Comparison of ENCODE assay signal across 22 cellular contexts in genomic region chr21:32356874-32357395, GRCh38. TPM values are rescaled to one million over a fixed set of nuclear protein-coding genes. Genes with fewer than 3 reads are reported as not detected.
DNase-seq lines count a peak whose midpoint lies in the region; ATAC-seq, FAIRE-seq and TF ChIP-seq lines count a peak whose summit lies in the region.
"Had no signal": no experiment of that assay in that cellular context is flagged by ENCODE, and none has a peak within 500 bp of the region (broad histone marks: within the 10 kb centered on the region; RNA-seq: fewer than 3 reads in every experiment).

No MANE protein-coding gene starts in this region.

- no peak overlapping the region for H3K4me3 ChIP-seq in liver (ENCODE audit: low read depth in 1 of 3, low read length in 3 of 3)
- H3K4me3 ChIP-seq in HepG2 (replicated peaks in 1 of 3; ENCODE audit: insufficient read depth in 1 of 3, low read depth in 2 of 3, low read length in 3 of 3): no peak overlapping the region
- H3K4me3 ChIP-seq in right cardiac atrium (ENCODE audit: low read length): no peak overlapping the region
- H3K4me3 ChIP-seq in CD8-positive, alpha-beta memory T cell (ENCODE audit: low read length): no peak overlapping the region
- H3K4me3 ChIP-seq: A549, BLaER1 had no signal

- no peaks in the 10 kb centered on the region for H4K20me1 ChIP-seq in HepG2 (ENCODE audit: insufficient read depth, low read length)

- H3K27ac ChIP-seq in liver (ENCODE audit: low read depth in 1 of 2, low read length in 2 of 2) (no peak overlapping the region), HepG2 (ENCODE audit: extremely low read length, insufficient read depth, low read length) (no peak overlapping the region), right cardiac atrium (ENCODE audit: low read length) (peak overlapping the region; percentile 79)
- no peak overlapping the region for H3K27ac ChIP-seq in CD8-positive, alpha-beta memory T cell (ENCODE audit: low read depth, low read length)
- H3K27ac ChIP-seq: 22Rv1, A549, BLaER1 had no signal

- no peaks in the 10 kb centered on the region for H3K27me3 ChIP-seq in liver (ENCODE audit: control insufficient read depth in 4 of 4, insufficient read depth in 4 of 4, low read length in 3 of 4)
- H3K27me3 ChIP-seq in HepG2 (ENCODE audit: control insufficient read depth in 1 of 2, insufficient read depth in 2 of 2, low read length in 2 of 2): no peaks in the 10 kb centered on the region
- no peaks in the 10 kb centered on the region for H3K27me3 ChIP-seq in right cardiac atrium (ENCODE audit: control insufficient read depth, insufficient read depth)
- H3K27me3 ChIP-seq in CD8-positive, alpha-beta memory T cell (ENCODE audit: insufficient read depth, low read length, poor library complexity, severe bottlenecking): no peaks in the 10 kb centered on the region
- H3K27me3 ChIP-seq: BLaER1 had no signal

- H3K4me2 ChIP-seq in HepG2 (ENCODE audit: low read depth, low read length): no peak overlapping the region
- H3K4me2 ChIP-seq: A549, BLaER1 had no signal

- TF ChIP-seq EP300 in HepG2 (IDR thresholded peaks at IDR 0.05; ENCODE audit: low read depth in 2 of 2, low read length in 2 of 2): no peak
- no peak for TF ChIP-seq EP300 in HepG2 (CRISPR knock-in tag; IDR thresholded peaks at IDR 0.05; ENCODE audit: borderline replicate concordance)

- no peaks in the 10 kb centered on the region for H3K27me3 Mint-ChIP-seq in CD8-positive, alpha-beta memory T cell
- H3K27me3 Mint-ChIP-seq: CD4-positive, alpha-beta memory T cell had no signal

- CTCF ChIA-PET in HepG2 (lab: Yijun Ruan, JAX; ENCODE audit: low intra/inter-chr PET ratio, low total read pairs): no interaction called here
- CTCF ChIA-PET in CD8-positive, alpha-beta memory T cell (lab: Charles Lee): no interaction called here

- H3K9me3 ChIP-seq in liver (ENCODE audit: control insufficient read depth in 4 of 4, low read length in 3 of 4): no peaks in the 10 kb centered on the region
- H3K9me3 ChIP-seq in HepG2 (ENCODE audit: low read length): no peaks in the 10 kb centered on the region
- no peaks in the 10 kb centered on the region for H3K9me3 ChIP-seq in right cardiac atrium (ENCODE audit: control insufficient read depth, low read length)
- H3K9me3 ChIP-seq in CD8-positive, alpha-beta memory T cell (ENCODE audit: low read length): no peaks in the 10 kb centered on the region
- H3K9me3 ChIP-seq: A549, BLaER1 had no signal

- POLR2A ChIA-PET in HepG2 (lab: Yijun Ruan, JAX): no interaction called here
- POLR2A ChIA-PET in CD8-positive, alpha-beta memory T cell (lab: Charles Lee): no interaction called here

- no peak for TF ChIP-seq RAD21 in liver (IDR thresholded peaks at IDR 0.05)
- no peak for TF ChIP-seq RAD21 in HepG2 (CRISPR knock-in tag; IDR thresholded peaks at IDR 0.05)

- no peak overlapping the region for H2AFZ ChIP-seq in HepG2 (ENCODE audit: low read length)

- DNase-seq in HepG2 (ENCODE audit: low spot score) (no peak), left cardiac atrium (no peak), right cardiac atrium (no peak), AML-193 (lab: John Stamatoyannopoulos, UW) (no peak)
- no peak for DNase-seq in CD8-positive, alpha-beta memory T cell
- DNase-seq: CD4-positive, alpha-beta memory T cell; COR-L47; GDM1; GOT3; H7; HFFc6; KG1 had no signal

- H3K36me3 Mint-ChIP-seq in CD8-positive, alpha-beta memory T cell: peaks cover 11 to 97% (median 32%) of the 10 kb centered on the region in 3 donors

- 87% methylated on average over 1 of the region's 1 CpG for WGBS in liver
- WGBS in HepG2 (ENCODE audit: low lambda C conversion rate): 100% methylated on average over 1 of the region's 1 CpG
- 65% methylated on average over 1 of the region's 1 CpG for WGBS in right cardiac atrium

- ATAC-seq in HepG2 (no peak), left cardiac atrium (peak; percentile 26 to 43), right cardiac atrium (peak; percentile 20 to 70), GM18519 (IDR thresholded peaks at IDR 0.05; ENCODE audit: low FRiP score, unreplicated experiment) (no peak)
- ATAC-seq: A549, HCT116 had no signal

- H3K4me1 ChIP-seq in liver (ENCODE audit: control insufficient read depth in 4 of 4, insufficient read depth in 4 of 4, low read length in 3 of 4) (no peaks in the 10 kb centered on the region), HepG2 (ENCODE audit: insufficient read depth, low read length) (no peaks in the 10 kb centered on the region), right cardiac atrium (ENCODE audit: control insufficient read depth, insufficient read depth, low read length) (peaks cover 2% of the 10 kb centered on the region)
- H3K4me1 ChIP-seq in CD8-positive, alpha-beta memory T cell (ENCODE audit: insufficient read depth, low read length): no peaks in the 10 kb centered on the region
- H3K4me1 ChIP-seq: A549, BLaER1 had no signal

- no TSS peak for BruUV-seq in HepG2 (replicated peaks; lab: Mats Ljungman, UMichigan)

- H3K36me3 ChIP-seq in liver (ENCODE audit: control insufficient read depth in 4 of 4, insufficient read depth in 3 of 4, low read depth in 1 of 4, low read length in 3 of 4): peaks cover 15 to 96% (median 63%) of the 10 kb centered on the region in 4 donors
- peaks cover 41 to 94% of the 10 kb centered on the region in 2 experiments for H3K36me3 ChIP-seq in HepG2 (replicated peaks in 1 of 2; ENCODE audit: control insufficient read depth in 1 of 2, insufficient read depth in 2 of 2, low read length in 2 of 2)
- peaks cover 63% of the 10 kb centered on the region for H3K36me3 ChIP-seq in CD8-positive, alpha-beta memory T cell (ENCODE audit: insufficient read depth, low read length)

- H3K9ac ChIP-seq in liver (ENCODE audit: low read depth in 1 of 2, low read length in 2 of 2) (no peak overlapping the region), HepG2 (ENCODE audit: insufficient read depth, low read depth, low read length) (no peak overlapping the region)
- H3K9ac ChIP-seq: BLaER1 had no signal

- in situ Hi-C loops in HepG2 (cut with HindIII; ENCODE audit: extremely low pct_ligation_motif_present, low pct_unique_long_range_greater_than_20kb): no loop called here

- H3K4me1 Mint-ChIP-seq in CD8-positive, alpha-beta memory T cell: no peaks in the 10 kb centered on the region
- H3K4me1 Mint-ChIP-seq: CD14-positive monocyte; CD4-positive, alpha-beta memory T cell had no signal

- TF ChIP-seq POLR2A in HepG2 (IDR thresholded peaks at IDR 0.05; ENCODE audit: insufficient read depth in 1 of 2, low read depth in 2 of 2, low read length in 2 of 2): no peak

- intact Hi-C loops in HepG2 (cut with micrococcal nuclease; ENCODE audit: unreplicated experiment) (loop anchor here (5.0 kb wide), 1 partner anchor 50 kb away; no protein-coding TSS in a partner anchor), left cardiac atrium (cut with DNase I) (no loop called here), right cardiac atrium (cut with DNase I) (no loop called here)

- no peak for FAIRE-seq in HepG2 (lab: Jason Lieb, UNC)
- FAIRE-seq: A549, GM12892, GM18507 had no signal

- TF ChIP-seq CTCF in liver (IDR thresholded peaks at IDR 0.05; ENCODE audit: low read depth, low read length, missing input control) (no peak), HepG2 (CRISPR knock-in tag; IDR thresholded peaks at IDR 0.05) (no peak)

- no peaks in the 10 kb centered on the region for H3K79me2 ChIP-seq in HepG2 (ENCODE audit: insufficient read depth, low read length)

- H3K27ac Mint-ChIP-seq in CD8-positive, alpha-beta memory T cell: peak overlapping the region in 1 of 8 donors; percentile 10
- H3K27ac Mint-ChIP-seq: HFFc6 had no signal

- H3K9me3 Mint-ChIP-seq in CD8-positive, alpha-beta memory T cell: no peaks in the 10 kb centered on the region
- H3K9me3 Mint-ChIP-seq: CD14-positive monocyte, HFFc6 had no signal

- H3K4me3 Mint-ChIP-seq in CD8-positive, alpha-beta memory T cell: no peak overlapping the region
- H3K4me3 Mint-ChIP-seq: CD14-positive monocyte; CD4-positive, alpha-beta memory T cell; HFFc6 had no signal

RNA-seq across cellular contexts. Expression of gene URB1, which starts 35.9 kb away (rescaled TPM):
- total RNA-seq in liver (10 to 100 TPM in 1 of 2 donors, 1 to 10 TPM in 1; 9.6 to 14.5 TPM), HepG2 (2016; rRNA removed; fragmentation: Illumina TruSeq; extraction: Trizol) (13.5 and 16.7 TPM in 2 replicates), left cardiac atrium (10 to 100 TPM in 1 of 2 donors, 1 to 10 TPM in 1; 8.5 to 13.5 TPM), right cardiac atrium (10 to 100 TPM in 2 of 4 donors, 1 to 10 TPM in 2; 8.3 to 13.8 (median 9.9) TPM)
- polyA plus RNA-seq in liver (1 to 10 TPM; 2.8 to 4.6 TPM), HepG2 (2011; rRNA removed) (4.5 and 5.8 TPM in 2 replicates), right cardiac atrium (3.3 TPM)
- total RNA-seq in HepG2 (2016; cell fraction: cytosol; rRNA removed; fragmentation: Illumina TruSeq; extraction: Trizol; ENCODE audit: low read depth): 2.1 TPM in 2 replicates
- total RNA-seq in HepG2 (2016; cell fraction: insoluble cytoplasmic fraction; rRNA removed; fragmentation: Illumina TruSeq; extraction: Trizol): 13.4 and 17.6 TPM in 2 replicates
- 3.8 and 5.4 TPM in 2 replicates for total RNA-seq in HepG2 (2016; cell fraction: membrane; rRNA removed; fragmentation: Illumina TruSeq; extraction: Trizol)
- total RNA-seq in HepG2 (2016; cell fraction: nucleus; rRNA removed; fragmentation: Illumina TruSeq; extraction: Trizol): 31.3 and 34.7 TPM in 2 replicates
- polyA plus RNA-seq in HepG2 (2011; cell fraction: cytosol; rRNA removed): 2.6 and 2.7 TPM in 2 replicates
- polyA plus RNA-seq in HepG2 (2011; cell fraction: nucleus; rRNA removed): 12.4 and 12.6 TPM in 2 replicates
- polyA plus RNA-seq in HepG2 (2012): 7.4 and 8.5 TPM in 2 replicates
- 0.38 and 0.41 TPM in 2 replicates for polyA plus RNA-seq in HepG2 (2016; cell fraction: cytosol; fragmentation: Illumina TruSeq; extraction: Trizol; ENCODE audit: low read depth)
- 5.2 and 6.4 TPM in 2 replicates for polyA plus RNA-seq in HepG2 (2016; cell fraction: insoluble cytoplasmic fraction; fragmentation: Illumina TruSeq; extraction: Trizol; ENCODE audit: low read depth)
- polyA plus RNA-seq in HepG2 (2016; cell fraction: membrane; fragmentation: Illumina TruSeq; extraction: Trizol; ENCODE audit: low read depth): 0.81 and 1.0 TPM in 2 replicates
- 18.2 and 19.9 TPM in 2 replicates for polyA plus RNA-seq in HepG2 (2016; cell fraction: nucleus; fragmentation: Illumina TruSeq; extraction: Trizol; ENCODE audit: insufficient read depth, low read depth)
- polyA minus RNA-seq in HepG2 (2011; rRNA and poly(A)+ RNA removed; ENCODE audit: low replicate concordance): 19.4 and 24.1 TPM in 2 replicates
- 7.3 and 7.6 TPM in 2 replicates for polyA minus RNA-seq in HepG2 (2011; cell fraction: cytosol; rRNA and poly(A)+ RNA removed)
- polyA minus RNA-seq in HepG2 (2011; cell fraction: nucleus; rRNA and poly(A)+ RNA removed): 29.5 and 29.8 TPM in 2 replicates
- total RNA-seq in CD8-positive, alpha-beta memory T cell: 10 to 100 TPM; 38.9 to 39.8 TPM
- 3.9 TPM for polyA plus RNA-seq in CD8-positive, alpha-beta memory T cell

RNA-seq across cellular contexts. Expression of gene EVA1C, which starts 55.6 kb away (rescaled TPM):
- total RNA-seq in liver: 1 to 10 TPM in 1 of 2 donors, under 1 TPM in 1; 0.47 to 3.3 TPM
- polyA plus RNA-seq in liver: 1 to 10 TPM; 1.8 to 3.1 TPM
- total RNA-seq in HepG2 (2016; rRNA removed; fragmentation: Illumina TruSeq; extraction: Trizol): 0.29 TPM in 1 of 2 replicates, not detected in the other
- not detected in 2 replicates for total RNA-seq in HepG2 (2016; cell fraction: cytosol; rRNA removed; fragmentation: Illumina TruSeq; extraction: Trizol; ENCODE audit: low read depth)
- total RNA-seq in HepG2 (2016; cell fraction: insoluble cytoplasmic fraction; rRNA removed; fragmentation: Illumina TruSeq; extraction: Trizol): not detected in 2 replicates
- total RNA-seq in HepG2 (2016; cell fraction: membrane; rRNA removed; fragmentation: Illumina TruSeq; extraction: Trizol): 0.14 TPM in 1 of 2 replicates, not detected in the other
- not detected in 2 replicates for total RNA-seq in HepG2 (2016; cell fraction: nucleus; rRNA removed; fragmentation: Illumina TruSeq; extraction: Trizol)
- polyA plus RNA-seq in HepG2 (2011; rRNA removed): 0.33 and 0.34 TPM in 2 replicates
- polyA plus RNA-seq in HepG2 (2011; cell fraction: cytosol; rRNA removed): 0.40 and 0.54 TPM in 2 replicates
- polyA plus RNA-seq in HepG2 (2011; cell fraction: nucleus; rRNA removed): 0.12 and 0.55 TPM in 2 replicates
- 0.67 and 0.79 TPM in 2 replicates for polyA plus RNA-seq in HepG2 (2012)
- polyA plus RNA-seq in HepG2 (2016; cell fraction: cytosol; fragmentation: Illumina TruSeq; extraction: Trizol; ENCODE audit: low read depth): 0.09 TPM in 1 of 2 replicates, not detected in the other
- polyA plus RNA-seq in HepG2 (2016; cell fraction: insoluble cytoplasmic fraction; fragmentation: Illumina TruSeq; extraction: Trizol; ENCODE audit: low read depth): not detected in 2 replicates
- polyA plus RNA-seq in HepG2 (2016; cell fraction: membrane; fragmentation: Illumina TruSeq; extraction: Trizol; ENCODE audit: low read depth): 0.22 TPM in 1 of 2 replicates, not detected in the other
- polyA plus RNA-seq in HepG2 (2016; cell fraction: nucleus; fragmentation: Illumina TruSeq; extraction: Trizol; ENCODE audit: insufficient read depth, low read depth): not detected in 2 replicates
- polyA minus RNA-seq in HepG2 (2011; rRNA and poly(A)+ RNA removed; ENCODE audit: low replicate concordance): 1.4 and 58.2 TPM in 2 replicates
- polyA minus RNA-seq in HepG2 (2011; cell fraction: cytosol; rRNA and poly(A)+ RNA removed): not detected in 2 replicates
- 0.52 TPM in 1 of 2 replicates, not detected in the other for polyA minus RNA-seq in HepG2 (2011; cell fraction: nucleus; rRNA and poly(A)+ RNA removed)
- 10 to 100 TPM; 22.1 to 52.8 TPM for total RNA-seq in left cardiac atrium
- 10 to 100 TPM; 18.0 to 39.8 (median 23.5) TPM for total RNA-seq in right cardiac atrium
- 20.6 TPM for polyA plus RNA-seq in right cardiac atrium
- total RNA-seq in CD8-positive, alpha-beta memory T cell: 10 to 100 TPM; 13.4 to 16.2 TPM
- 25.8 TPM for polyA plus RNA-seq in CD8-positive, alpha-beta memory T cell

RNA-seq across cellular contexts. Expression of gene MRAP, which starts 58.3 kb away (rescaled TPM):
- under 1 TPM in 1 of 2 donors, not detected in 1; 0.79 TPM for total RNA-seq in liver
- polyA plus RNA-seq in liver: under 1 TPM in 1 of 2 donors, not detected in 1; 0.17 TPM
- 0.88 and 1.2 TPM in 2 replicates for total RNA-seq in HepG2 (2016; rRNA removed; fragmentation: Illumina TruSeq; extraction: Trizol)
- 0.62 and 1.0 TPM in 2 replicates for total RNA-seq in HepG2 (2016; cell fraction: cytosol; rRNA removed; fragmentation: Illumina TruSeq; extraction: Trizol; ENCODE audit: low read depth)
- total RNA-seq in HepG2 (2016; cell fraction: insoluble cytoplasmic fraction; rRNA removed; fragmentation: Illumina TruSeq; extraction: Trizol): 1.5 and 1.9 TPM in 2 replicates
- 0.65 and 1.1 TPM in 2 replicates for total RNA-seq in HepG2 (2016; cell fraction: membrane; rRNA removed; fragmentation: Illumina TruSeq; extraction: Trizol)
- 0.85 and 1.5 TPM in 2 replicates for total RNA-seq in HepG2 (2016; cell fraction: nucleus; rRNA removed; fragmentation: Illumina TruSeq; extraction: Trizol)
- polyA plus RNA-seq in HepG2 (2011; rRNA removed): 0.46 and 0.57 TPM in 2 replicates
- 0.27 and 0.59 TPM in 2 replicates for polyA plus RNA-seq in HepG2 (2011; cell fraction: cytosol; rRNA removed)
- polyA plus RNA-seq in HepG2 (2011; cell fraction: nucleus; rRNA removed): 0.21 and 0.39 TPM in 2 replicates
- not detected in 2 replicates for polyA plus RNA-seq in HepG2 (2012)
- 0.73 and 1.00 TPM in 2 replicates for polyA plus RNA-seq in HepG2 (2016; cell fraction: cytosol; fragmentation: Illumina TruSeq; extraction: Trizol; ENCODE audit: low read depth)
- 1.3 and 1.7 TPM in 2 replicates for polyA plus RNA-seq in HepG2 (2016; cell fraction: insoluble cytoplasmic fraction; fragmentation: Illumina TruSeq; extraction: Trizol; ENCODE audit: low read depth)
- 0.56 and 0.84 TPM in 2 replicates for polyA plus RNA-seq in HepG2 (2016; cell fraction: membrane; fragmentation: Illumina TruSeq; extraction: Trizol; ENCODE audit: low read depth)
- 1.9 and 2.4 TPM in 2 replicates for polyA plus RNA-seq in HepG2 (2016; cell fraction: nucleus; fragmentation: Illumina TruSeq; extraction: Trizol; ENCODE audit: insufficient read depth, low read depth)
- polyA minus RNA-seq in HepG2 (2011; rRNA and poly(A)+ RNA removed; ENCODE audit: low replicate concordance): 1.4 TPM in 1 of 2 replicates, not detected in the other
- not detected in 2 replicates for polyA minus RNA-seq in HepG2 (2011; cell fraction: cytosol; rRNA and poly(A)+ RNA removed)
- polyA minus RNA-seq in HepG2 (2011; cell fraction: nucleus; rRNA and poly(A)+ RNA removed): 0.90 TPM in 1 of 2 replicates, not detected in the other
- 10 to 100 TPM; 15.0 to 22.3 TPM for total RNA-seq in left cardiac atrium
- 1 to 10 TPM in 1 of 4 donors, under 1 TPM in 1, not detected in 2; 0.32 to 3.2 TPM for total RNA-seq in right cardiac atrium
- polyA plus RNA-seq in right cardiac atrium: 4.7 TPM
- not detected for total RNA-seq in CD8-positive, alpha-beta memory T cell
- not detected for polyA plus RNA-seq in CD8-positive, alpha-beta memory T cell
- total RNA-seq: CD4-positive, alpha-beta memory T cell; Daoy; H7; HFFc6 had no signal
- polyA plus RNA-seq: A549; CD14-positive monocyte; CD4-positive, alpha-beta memory T cell had no signal

Comparison
In these comparisons a context has a peak if more than half of its experiments do, and no peak if none do; other contexts are left out.
1. ATAC-seq: peak in left cardiac atrium (2 of 2) and right cardiac atrium (2 of 2); none in HepG2 (single experiment) and GM18519 (single experiment).